Comparison of ENCODE assay signal across 1 cellular context in the genomic region with DNA sequence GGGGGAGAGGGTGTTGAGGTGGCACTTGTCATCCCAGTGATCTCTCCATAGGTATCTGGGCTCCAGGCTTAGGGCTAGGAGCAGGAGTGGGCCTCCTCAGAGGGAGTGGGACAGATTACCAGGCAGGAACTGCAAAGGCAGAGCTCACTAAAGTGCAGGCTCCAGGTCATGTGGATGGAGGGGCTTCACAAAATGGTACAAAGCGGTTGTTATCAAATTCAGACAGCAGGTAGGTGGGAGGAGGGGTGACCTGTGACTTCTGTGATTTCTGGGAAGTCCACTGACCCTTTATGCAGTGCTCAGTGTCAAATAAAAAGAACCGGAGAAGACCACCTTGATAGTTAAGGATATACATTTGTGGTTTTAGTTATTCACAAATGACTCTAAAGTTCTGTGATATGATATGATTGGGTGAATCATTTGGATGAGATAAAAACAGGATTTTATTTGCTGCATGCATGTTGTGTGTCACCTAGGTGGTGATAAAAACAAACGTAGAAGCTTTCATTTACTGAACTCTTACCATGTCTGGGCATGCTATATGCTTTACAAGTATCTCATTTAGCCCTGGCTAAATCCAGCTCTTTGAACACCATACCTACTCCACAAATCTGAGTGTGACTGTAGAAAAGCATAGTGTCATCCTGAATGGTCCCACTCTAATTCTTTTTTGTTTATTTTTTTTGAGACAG.
TF ChIP-seq lines count a peak whose summit lies in the region.

No MANE protein-coding gene starts in this region.

TF ChIP-seq in H1, 55 proteins besides CTCF, POLR2A, EP300 and RAD21:
- TF ChIP-seq CBX8 (IDR thresholded peaks at IDR 0.05; ENCODE audit: borderline replicate concordance, low read depth, low read length) (no peak), POU5F1 (IDR thresholded peaks at IDR 0.05; ENCODE audit: low read depth, low read length) (no peak), EZH2 (IDR thresholded peaks at IDR 0.05; ENCODE audit: low read depth, low read length, severe bottlenecking) (no peak), RBBP5 (IDR thresholded peaks at IDR 0.05; ENCODE audit: borderline replicate concordance, low read depth, low read length) (no peak), BCL11A (IDR thresholded peaks at IDR 0.05; ENCODE audit: low read depth in 2 of 2, low read length in 2 of 2) (no peak), FOSL1 (IDR thresholded peaks at IDR 0.05; ENCODE audit: insufficient read depth, low read depth, low read length) (no peak), CEBPB (IDR thresholded peaks at IDR 0.05; ENCODE audit: low read depth, low read length) (no peak), TBP (IDR thresholded peaks at IDR 0.05; ENCODE audit: low read depth, low read length) (no peak), CBX5 (IDR thresholded peaks at IDR 0.05; ENCODE audit: low read depth, low read length) (no peak), TAF1 (IDR thresholded peaks at IDR 0.05; ENCODE audit: low read depth, low read length) (no peak), CHD2 (IDR thresholded peaks at IDR 0.05; ENCODE audit: low read length) (no peak)
